Comparison of ENCODE assay signal across 29 cellular contexts in the genomic region with DNA sequence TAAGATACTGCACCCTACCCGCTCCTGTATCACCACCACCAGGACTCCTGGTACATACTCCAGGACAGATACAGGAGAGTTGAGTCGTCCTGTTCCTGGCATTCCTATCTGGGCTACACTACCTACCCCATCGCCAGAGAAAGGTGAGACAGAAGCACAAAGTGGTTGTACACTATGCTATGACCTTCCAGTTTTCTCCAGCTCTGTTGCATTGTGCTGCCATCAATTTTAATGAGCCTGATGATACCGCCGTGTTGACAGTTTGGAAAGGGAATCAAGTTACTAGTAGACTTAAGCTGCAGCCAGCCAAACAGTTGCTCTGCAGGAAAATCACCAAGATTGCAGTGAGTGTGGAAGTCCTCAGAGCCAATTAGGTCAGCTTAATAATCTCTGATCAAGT. TPM values are rescaled to one million over a fixed set of nuclear protein-coding genes. Genes with fewer than 3 reads are reported as not detected.
DNase-seq lines count a peak whose midpoint lies in the region; ATAC-seq and TF ChIP-seq lines count a peak whose summit lies in the region.
"Had no signal": no experiment of that assay in that cellular context is flagged by ENCODE, and none has a peak within 500 bp of the region (broad histone marks: within the 10 kb centered on the region; RNA-seq: fewer than 3 reads in every experiment).

No MANE protein-coding gene starts in this region.

- H3K27me3 ChIP-seq in left ventricle myocardium inferior (ENCODE audit: low read depth) (no peaks in the 10 kb centered on the region), transverse colon (no peaks in the 10 kb centered on the region), neural progenitor cell (no peaks in the 10 kb centered on the region), MM.1S (replicated peaks; ENCODE audit: insufficient read depth, low read length) (no peaks in the 10 kb centered on the region)
- H3K27me3 ChIP-seq: esophagus muscularis mucosa, MG63, neutrophil, upper lobe of left lung had no signal

- H2AFZ ChIP-seq in neural progenitor cell (replicated peaks) (no peak overlapping the region), MM.1S (ENCODE audit: low read length) (no peak overlapping the region)

- 81 to 100% methylated on average over 2 to 5 of the region's 5 CpGs for WGBS in transverse colon (ENCODE audit: low coverage in 1 of 2), 2 donors

- H3K36me3 Mint-ChIP-seq in activated CD8-positive, alpha-beta memory T cell treated with anti-CD3 and anti-CD28 coated beads, Interleukin-2, amount 10 ng/mL, durations not matched to agents 7 days and 5 days = peaks cover 41% of the 10 kb centered on the region
- H3K36me3 Mint-ChIP-seq in neural progenitor cell = peaks cover 29% of the 10 kb centered on the region

- ATAC-seq in activated CD8-positive, alpha-beta memory T cell treated with anti-CD3 and anti-CD28 coated beads, Interleukin-2, amount 10 ng/mL, durations not matched to agents 7 days and 5 days = no peak
- ATAC-seq in HG03108 (IDR thresholded peaks at IDR 0.05; ENCODE audit: unreplicated experiment) = no peak
- ATAC-seq: A549; stimulated activated effector memory CD8-positive, alpha-beta T cell treated with anti-CD3 and anti-CD28 coated beads, Interleukin-12 subunit alpha, Interleukin-12 subunit beta, amount 100 ng/mL, for 72 hours had no signal

- H3F3A ChIP-seq in neural progenitor cell (ENCODE audit: low read depth) (no peaks in the 10 kb centered on the region), MM.1S (ENCODE audit: insufficient read depth, low read length) (peaks cover 22% of the 10 kb centered on the region)

- H3K36me3 ChIP-seq in left ventricle myocardium inferior (peaks cover 47% of the 10 kb centered on the region), transverse colon (peaks cover 0 to 35% (median 14%) of the 10 kb centered on the region in 4 donors), neural progenitor cell (no peaks in the 10 kb centered on the region), MM.1S (replicated peaks; ENCODE audit: insufficient read depth, low read length) (peaks cover 8% of the 10 kb centered on the region; the same call in 1 of the 2 replicates)

- H3K27ac Mint-ChIP-seq in activated CD8-positive, alpha-beta memory T cell treated with anti-CD3 and anti-CD28 coated beads, Interleukin-2, amount 10 ng/mL, durations not matched to agents 7 days and 5 days = no peak overlapping the region
- no peak overlapping the region for H3K27ac Mint-ChIP-seq in neural progenitor cell
- H3K27ac Mint-ChIP-seq: mesothelial cell of epicardium; stimulated activated effector memory CD8-positive, alpha-beta T cell treated with anti-CD3 and anti-CD28 coated beads, Interleukin-12 subunit alpha, Interleukin-12 subunit beta, amount 100 ng/mL, for 72 hours had no signal

- H3K9ac ChIP-seq in neural progenitor cell (no peak overlapping the region), MM.1S (ENCODE audit: low read length) (no peak overlapping the region)

- no peak overlapping the region for H3K4me2 ChIP-seq in neural progenitor cell
- no peak overlapping the region for H3K4me2 ChIP-seq in MM.1S (ENCODE audit: low read depth, low read length)
- H3K4me2 ChIP-seq: A549 had no signal

- H3K4me3 ChIP-seq in left ventricle myocardium inferior = no peak overlapping the region
- H3K4me3 ChIP-seq in transverse colon = no peak overlapping the region
- no peak overlapping the region for H3K4me3 ChIP-seq in neural progenitor cell
- no peak overlapping the region for H3K4me3 ChIP-seq in MM.1S (ENCODE audit: low read length)
- H3K4me3 ChIP-seq: A549, esophagus muscularis mucosa, MG63, upper lobe of left lung had no signal

- TF ChIP-seq POLR2A in transverse colon (IDR thresholded peaks at IDR 0.05) = no peak

- peak; percentile 12 for DNase-seq in activated CD8-positive, alpha-beta memory T cell treated with anti-CD3 and anti-CD28 coated beads, Interleukin-2, amount 10 ng/mL, durations not matched to agents 7 days and 5 days
- DNase-seq in activated CD8-positive, alpha-beta memory T cell treated with anti-CD3 and anti-CD28 coated beads, Interleukin-2, amount 50 U/mL, for 48 hours = no peak
- DNase-seq in NCI-H524 treated with DMSO at 0.1 percent for 48 hours (lab: John Stamatoyannopoulos, UW) (peak; percentile 94), left ventricle myocardium inferior (no peak), transverse colon (no peak), neural progenitor cell (ENCODE audit: low spot score) (no peak), MM.1S (no peak)
- DNase-seq: activated CD4-positive, alpha-beta T cell treated with anti-CD3 and anti-CD28 coated beads, Interleukin-2, amount 50 U/mL, for 1 hour; activated naive CD4-positive, alpha-beta T cell treated with Interleukin-2 at 50 U/mL for 16 hours; AML-193; CD4-positive, CD25-positive, alpha-beta regulatory T cell; dermis blood vessel endothelial cell; EL; foreskin fibroblast; head of caudate nucleus; KBM-7; MG63; NCI-H2029; NCI-H226; RPMI8226; stimulated activated CD4-positive, alpha-beta T cell treated with anti-CD3 and anti-CD28 coated beads, Interleukin-15, amount 100 ng/mL, for 24 hours; upper lobe of left lung had no signal

- no peak overlapping the region for H3K4me3 Mint-ChIP-seq in activated CD8-positive, alpha-beta memory T cell treated with anti-CD3 and anti-CD28 coated beads, Interleukin-2, amount 10 ng/mL, durations not matched to agents 7 days and 5 days
- no peak overlapping the region for H3K4me3 Mint-ChIP-seq in neural progenitor cell
- H3K4me3 Mint-ChIP-seq: CD4-positive, CD25-positive, alpha-beta regulatory T cell; central memory CD8-positive, alpha-beta T cell; mesothelial cell of epicardium; stimulated activated effector memory CD8-positive, alpha-beta T cell treated with anti-CD3 and anti-CD28 coated beads, Interleukin-12 subunit alpha, Interleukin-12 subunit beta, amount 100 ng/mL, for 72 hours had no signal

- H3K4me1 ChIP-seq in left ventricle myocardium inferior (peaks cover 61% of the 10 kb centered on the region), transverse colon (peaks cover 0 to 11% (median 7%) of the 10 kb centered on the region in 4 donors), neural progenitor cell (no peaks in the 10 kb centered on the region), MM.1S (ENCODE audit: low read length) (peaks cover 25% of the 10 kb centered on the region)
- H3K4me1 ChIP-seq: A549, upper lobe of left lung had no signal

- no peaks in the 10 kb centered on the region for H3K9me3 Mint-ChIP-seq in activated CD8-positive, alpha-beta memory T cell treated with anti-CD3 and anti-CD28 coated beads, Interleukin-2, amount 10 ng/mL, durations not matched to agents 7 days and 5 days (ENCODE audit: low read depth)
- H3K9me3 Mint-ChIP-seq in neural progenitor cell = no peaks in the 10 kb centered on the region
- H3K9me3 Mint-ChIP-seq: CD4-positive, CD25-positive, alpha-beta regulatory T cell; central memory CD8-positive, alpha-beta T cell; mesothelial cell of epicardium; stimulated activated effector memory CD8-positive, alpha-beta T cell treated with anti-CD3 and anti-CD28 coated beads, Interleukin-12 subunit alpha, Interleukin-12 subunit beta, amount 100 ng/mL, for 72 hours had no signal

- H4K20me1 ChIP-seq in neural progenitor cell (ENCODE audit: low read depth) (peaks cover 4% of the 10 kb centered on the region), MM.1S (ENCODE audit: insufficient read depth, low read length) (no peaks in the 10 kb centered on the region)

- no peaks in the 10 kb centered on the region for H3K4me1 Mint-ChIP-seq in activated CD8-positive, alpha-beta memory T cell treated with anti-CD3 and anti-CD28 coated beads, Interleukin-2, amount 10 ng/mL, durations not matched to agents 7 days and 5 days
- H3K4me1 Mint-ChIP-seq in neural progenitor cell = no peaks in the 10 kb centered on the region
- H3K4me1 Mint-ChIP-seq: central memory CD8-positive, alpha-beta T cell; mesothelial cell of epicardium; stimulated activated effector memory CD8-positive, alpha-beta T cell treated with anti-CD3 and anti-CD28 coated beads, Interleukin-12 subunit alpha, Interleukin-12 subunit beta, amount 100 ng/mL, for 72 hours had no signal

- TF ChIP-seq EP300 in transverse colon (IDR thresholded peaks at IDR 0.05; ENCODE audit: low read depth) = no peak

- H3K9me2 ChIP-seq in MM.1S (replicated peaks; ENCODE audit: insufficient read depth, low read length) = no peaks in the 10 kb centered on the region

- CTCF ChIA-PET in activated CD8-positive, alpha-beta memory T cell treated with anti-CD3 and anti-CD28 coated beads, Interleukin-2, amount 10 ng/mL, durations not matched to agents 7 days and 5 days (lab: Charles Lee) = interaction anchor here (1.1 to 4.1 kb wide), 2 partner anchors 10 to 16 kb away, joined by 3 to 20 read pairs; no protein-coding TSS in a partner anchor

- no peaks in the 10 kb centered on the region for H3K27me3 Mint-ChIP-seq in activated CD8-positive, alpha-beta memory T cell treated with anti-CD3 and anti-CD28 coated beads, Interleukin-2, amount 10 ng/mL, durations not matched to agents 7 days and 5 days
- no peaks in the 10 kb centered on the region for H3K27me3 Mint-ChIP-seq in neural progenitor cell (ENCODE audit: insufficient read depth, low read depth)
- H3K27me3 Mint-ChIP-seq: CD4-positive, CD25-positive, alpha-beta regulatory T cell; central memory CD8-positive, alpha-beta T cell had no signal

- H3K27ac ChIP-seq in left ventricle myocardium inferior (replicated peaks) = peak overlapping the region; percentile 69
- H3K27ac ChIP-seq in transverse colon = peak overlapping the region in 3 of 4 donors; percentile 67 to 74 (median 70)
- H3K27ac ChIP-seq in neural progenitor cell = no peak overlapping the region
- H3K27ac ChIP-seq in MM.1S (ENCODE audit: low read length) = no peak overlapping the region
- H3K27ac ChIP-seq: A549, esophagus muscularis mucosa, neutrophil, upper lobe of left lung had no signal

- intact Hi-C loops in left ventricle myocardium inferior (cut with micrococcal nuclease) = no loop called here
- intact Hi-C loops in transverse colon (cut with DNase I; ENCODE audit: low total_unique reads) = no loop called here

- H3K9me3 ChIP-seq in left ventricle myocardium inferior (replicated peaks) = no peaks in the 10 kb centered on the region
- H3K9me3 ChIP-seq in transverse colon = no peaks in the 10 kb centered on the region
- no peaks in the 10 kb centered on the region for H3K9me3 ChIP-seq in neural progenitor cell (ENCODE audit: low read depth)
- H3K9me3 ChIP-seq in MM.1S (replicated peaks; ENCODE audit: insufficient read depth, low read length) = no peaks in the 10 kb centered on the region
- H3K9me3 ChIP-seq: A549, esophagus muscularis mucosa, MG63, neutrophil, upper lobe of left lung had no signal

- H3K79me2 ChIP-seq in neural progenitor cell (ENCODE audit: low read depth) (no peaks in the 10 kb centered on the region), MM.1S (ENCODE audit: low read length) (peaks cover 3% of the 10 kb centered on the region; the same call in 1 of the 2 replicates)

- TF ChIP-seq CTCF in left ventricle myocardium inferior (IDR thresholded peaks at IDR 0.05; ENCODE audit: borderline replicate concordance) = no peak
- no peak for TF ChIP-seq CTCF in transverse colon (IDR thresholded peaks at IDR 0.05)
- TF ChIP-seq CTCF in neural progenitor cell (IDR thresholded peaks at IDR 0.05) = no peak
- no peak for TF ChIP-seq CTCF in MM.1S (IDR thresholded peaks at IDR 0.05; ENCODE audit: low read length)

- in situ Hi-C loops in transverse colon (cut with MboI; ENCODE audit: low pct_ligation_motif_present in 1 of 4, low pct_unique_long_range_greater_than_20kb in 1 of 4, low sequenced_read_pairs in 3 of 4) = no loop called here

RNA-seq across cellular contexts. Expression of gene ANP32B, which starts 35.2 kb away (rescaled TPM):
- 100 to 1,000 TPM; 299 to 301 TPM for total RNA-seq in activated CD8-positive, alpha-beta memory T cell treated with anti-CD3 and anti-CD28 coated beads, Interleukin-2, amount 10 ng/mL, durations not matched to agents 7 days and 5 days
- total RNA-seq in left ventricle myocardium inferior (49.9 TPM), transverse colon (10 to 100 TPM; 37.4 to 65.6 (median 43.0) TPM), neural progenitor cell (ENCODE audit: low replicate concordance) (15.1 and 19.6 TPM in 2 replicates)

RNA-seq across cellular contexts. Expression of gene NANS, which starts 38.2 kb away (rescaled TPM):
- total RNA-seq in activated CD8-positive, alpha-beta memory T cell treated with anti-CD3 and anti-CD28 coated beads, Interleukin-2, amount 10 ng/mL, durations not matched to agents 7 days and 5 days = 10 to 100 TPM; 35.5 to 47.8 TPM
- total RNA-seq in left ventricle myocardium inferior (38.6 TPM), transverse colon (100 to 1,000 TPM in 3 of 4 donors, 10 to 100 TPM in 1; 86.6 to 319 (median 269) TPM), neural progenitor cell (ENCODE audit: low replicate concordance) (13.0 and 17.0 TPM in 2 replicates)

Comparison
In these comparisons a context has a peak if more than half of its experiments do, and no peak if none do; other contexts are left out.
1. DNase-seq: peak in activated CD8-positive, alpha-beta memory T cell treated with anti-CD3 and anti-CD28 coated beads, Interleukin-2, amount 10 ng/mL, durations not matched to agents 7 days and 5 days (single experiment) and NCI-H524 treated with DMSO at 0.1 percent for 48 hours (single experiment); none in activated CD8-positive, alpha-beta memory T cell treated with anti-CD3 and anti-CD28 coated beads, Interleukin-2, amount 50 U/mL, for 48 hours (single experiment), left ventricle myocardium inferior (single experiment), transverse colon (single experiment), neural progenitor cell (single experiment) and MM.1S (single experiment).
2. H3K27ac ChIP-seq: peak in left ventricle myocardium inferior (single experiment) and transverse colon (3 of 4); none in neural progenitor cell (single experiment) and MM.1S (single experiment).